ENCODE assay signal across 20 cellular contexts in genomic region chr20:57781901-57782300, GRCh38.
DNase-seq lines count a peak whose midpoint lies in the region; ATAC-seq and TF ChIP-seq lines count a peak whose summit lies in the region.
"Had no signal": no experiment of that assay in that cellular context is flagged by ENCODE, and none has a peak within 500 bp of the region (broad histone marks: within the 10 kb centered on the region; RNA-seq: fewer than 3 reads in every experiment).

No MANE protein-coding gene starts in this region.

- in situ Hi-C loops in GM23248 (cut with MboI): no loop called here

- no peak overlapping the region for H3K56ac ChIP-seq in H9 (ENCODE audit: insufficient read length, low read depth, low read length)

- no peaks in the 10 kb centered on the region for H3K79me2 ChIP-seq in H9 (ENCODE audit: insufficient read depth, low read length)
- H3K79me2 ChIP-seq in GM23248 (ENCODE audit: insufficient read depth): no peaks in the 10 kb centered on the region

- H4K20me1 ChIP-seq in BLaER1 (no peaks in the 10 kb centered on the region), H9 (ENCODE audit: control insufficient read depth, insufficient read depth, insufficient read length) (no peaks in the 10 kb centered on the region), GM23248 (ENCODE audit: insufficient read depth) (no peaks in the 10 kb centered on the region)

- H3K4ac ChIP-seq in H9 (ENCODE audit: low read depth, low read length): no peak overlapping the region

- H3K4me1 ChIP-seq in BLaER1 (peaks cover 41% of the 10 kb centered on the region), H9 (ENCODE audit: insufficient read depth, low read length) (no peaks in the 10 kb centered on the region), upper lobe of right lung (no peaks in the 10 kb centered on the region), GM23248 (ENCODE audit: insufficient read depth) (peaks cover 2% of the 10 kb centered on the region; the same call in 1 of the 2 replicates)
- H3K4me1 ChIP-seq: HAP-1 had no signal

- H4K91ac ChIP-seq in H9 (ENCODE audit: insufficient read length, low read depth, low read length): no peak overlapping the region

- H3F3A ChIP-seq in GM23248 (ENCODE audit: insufficient read depth): no peaks in the 10 kb centered on the region

- H3K4me1 Mint-ChIP-seq in H9: peaks cover 13 to 16% of the 10 kb centered on the region in 2 experiments
- H3K4me1 Mint-ChIP-seq: CD4-positive, CD25-positive, alpha-beta regulatory T cell; CD8-positive, alpha-beta memory T cell had no signal

- no peak overlapping the region for H3K18ac ChIP-seq in H9 (ENCODE audit: insufficient read length, low read depth, low read length)

- H3K27ac Mint-ChIP-seq in H9: peak overlapping the region in 1 of 3 experiments; percentile 24; a peak in 1 of 7 replicates
- H3K27ac Mint-ChIP-seq: CD4-positive, CD25-positive, alpha-beta regulatory T cell had no signal

- no peaks in the 10 kb centered on the region for H3K79me1 ChIP-seq in H9 (ENCODE audit: insufficient read depth, low read depth, low read length, poor library complexity, severe bottlenecking)

- H3K14ac ChIP-seq in H9 (ENCODE audit: insufficient read depth, low read length): no peak overlapping the region

- no peaks in the 10 kb centered on the region for H3K36me3 Mint-ChIP-seq in H9 (ENCODE audit: insufficient read depth in 1 of 3, low read depth in 3 of 3)
- H3K36me3 Mint-ChIP-seq: CD4-positive, CD25-positive, alpha-beta regulatory T cell; CD8-positive, alpha-beta memory T cell had no signal

- H3K9me2 ChIP-seq in GM23248 (ENCODE audit: insufficient read depth): no peaks in the 10 kb centered on the region

- peak; percentile 20 for DNase-seq in H9
- peak; percentile 28 for DNase-seq in coronary artery (ENCODE audit: low spot score)
- DNase-seq in posterior vena cava (ENCODE audit: low spot score): peak; percentile 77
- DNase-seq in upper lobe of right lung: no peak
- DNase-seq in DMS53 treated with DMSO at 0.1 percent for 48 hours (lab: John Stamatoyannopoulos, UW; ENCODE audit: unreplicated experiment): no peak
- DNase-seq in NCI-H2081 (lab: John Stamatoyannopoulos, UW): no peak
- DNase-seq in GM23248: no peak
- DNase-seq: 8988T; C1 segment of cervical spinal cord; CD4-positive, CD25-positive, alpha-beta regulatory T cell; CD8-positive, alpha-beta memory T cell; COR-L47; DMS79; GDM1; GOT3; IMR-90 had no signal

- no CpG with 5 or more reads among the region's 7 CpGs for WGBS in H9 (ENCODE audit: extremely low coverage, insufficient read length, low lambda C conversion rate)
- 90 to 93% methylated on average over 7 of the region's 7 CpGs for WGBS in GM23248 (ENCODE audit: low coverage in 1 of 2, low lambda C conversion rate in 2 of 2, missing lambda C conversion rate in 2 of 2), 2 experiments

- H4K8ac ChIP-seq in H9 (replicated peaks; ENCODE audit: insufficient read length, low read depth, low read length): no peak overlapping the region

- H2AK5ac ChIP-seq in H9 (ENCODE audit: insufficient read length, low read length): no peak overlapping the region

- no peaks in the 10 kb centered on the region for H3K9me3 ChIP-seq in BLaER1
- no peaks in the 10 kb centered on the region for H3K9me3 ChIP-seq in H9 (ENCODE audit: control insufficient read depth, low read depth, low read length)
- H3K9me3 ChIP-seq in upper lobe of right lung: no peaks in the 10 kb centered on the region
- no peaks in the 10 kb centered on the region for H3K9me3 ChIP-seq in GM23248 (ENCODE audit: low read depth)
- H3K9me3 ChIP-seq: HAP-1 had no signal

- H2BK20ac ChIP-seq in H9 (ENCODE audit: low read depth, low read length, poor library complexity, severe bottlenecking): no peak overlapping the region

- intact Hi-C loops in posterior vena cava (cut with DNase I) (no loop called here), upper lobe of right lung (cut with DNase I) (no loop called here)

- no peak overlapping the region for H2BK15ac ChIP-seq in H9 (ENCODE audit: low read depth, low read length)

- H3K4me3 ChIP-seq in BLaER1: no peak overlapping the region
- no peak overlapping the region for H3K4me3 ChIP-seq in coronary artery
- H3K4me3 ChIP-seq in upper lobe of right lung: no peak overlapping the region
- no peak overlapping the region for H3K4me3 ChIP-seq in GM23248
- H3K4me3 ChIP-seq: HAP-1, K562 had no signal

- TF ChIP-seq CTCF in H9 (conservative IDR thresholded peaks at IDR 0.05): no peak
- no peak for TF ChIP-seq CTCF in coronary artery (IDR thresholded peaks at IDR 0.05)
- no peak for TF ChIP-seq CTCF in upper lobe of right lung (IDR thresholded peaks at IDR 0.05)

- H3K27ac ChIP-seq in BLaER1: peak overlapping the region; percentile 23; the same call in 1 of the 2 replicates
- no peak overlapping the region for H3K27ac ChIP-seq in H9 (ENCODE audit: insufficient read length, low read depth, low read length)
- H3K27ac ChIP-seq in coronary artery: no peak overlapping the region
- H3K27ac ChIP-seq in upper lobe of right lung: no peak overlapping the region
- H3K27ac ChIP-seq in GM23248: no peak overlapping the region
- H3K27ac ChIP-seq: HL-60 had no signal

- H3K27me3 Mint-ChIP-seq in H9 (ENCODE audit: low read depth): peaks cover 4% of the 10 kb centered on the region

- H3K36me3 ChIP-seq in BLaER1 (no peaks in the 10 kb centered on the region), upper lobe of right lung (no peaks in the 10 kb centered on the region), GM23248 (ENCODE audit: low read depth) (no peaks in the 10 kb centered on the region)
- H3K36me3 ChIP-seq: HAP-1 had no signal

- H2BK120ac ChIP-seq in H9 (ENCODE audit: low read depth, low read length, poor library complexity, severe bottlenecking): no peak overlapping the region

- H3K4me3 Mint-ChIP-seq in H9: no peak overlapping the region; a peak in 1 of 5 replicates
- H3K4me3 Mint-ChIP-seq: CD4-positive, CD25-positive, alpha-beta regulatory T cell; CD8-positive, alpha-beta memory T cell had no signal

- no peak for ATAC-seq in upper lobe of right lung
- ATAC-seq: K562 had no signal

- H3K27me3 ChIP-seq in BLaER1 (no peaks in the 10 kb centered on the region), H9 (ENCODE audit: insufficient read depth, low read length) (no peaks in the 10 kb centered on the region), upper lobe of right lung (no peaks in the 10 kb centered on the region), GM23248 (replicated peaks; ENCODE audit: insufficient read depth) (peaks cover 8% of the 10 kb centered on the region; the same call in 1 of the 2 replicates)

- no peak overlapping the region for H2AFZ ChIP-seq in H9 (ENCODE audit: low read length)
- no peak overlapping the region for H2AFZ ChIP-seq in GM23248

- no peak overlapping the region for H4K5ac ChIP-seq in H9 (ENCODE audit: insufficient read length, low read depth, low read length)

- no peak overlapping the region for H3T11ph ChIP-seq in H9 (ENCODE audit: low read length)

- H2BK5ac ChIP-seq in H9 (ENCODE audit: insufficient read length, low read length): no peak overlapping the region

- no peaks in the 10 kb centered on the region for H3K23me2 ChIP-seq in H9 (ENCODE audit: insufficient read length, low read depth, low read length, poor library complexity, severe bottlenecking)

- H3K4me2 ChIP-seq in BLaER1 (peak overlapping the region; percentile 70), H9 (ENCODE audit: insufficient read depth, insufficient read length, low read length) (no peak overlapping the region), GM23248 (ENCODE audit: unreplicated experiment) (no peak overlapping the region)

- H3K9ac ChIP-seq in BLaER1 (no peak overlapping the region), H9 (ENCODE audit: extremely low read depth, insufficient read length, low read length) (no peak overlapping the region), GM23248 (no peak overlapping the region)

- no peak overlapping the region for H2BK12ac ChIP-seq in H9 (ENCODE audit: insufficient read length, low read depth, low read length)

- H3K23ac ChIP-seq in H9 (ENCODE audit: insufficient read length, low read depth, low read length): no peak overlapping the region

- H3K9me3 Mint-ChIP-seq in H9: no peaks in the 10 kb centered on the region
- H3K9me3 Mint-ChIP-seq: CD4-positive, CD25-positive, alpha-beta regulatory T cell; CD8-positive, alpha-beta memory T cell had no signal

Comparison
In these comparisons a context has a peak if more than half of its experiments do, and no peak if none do; other contexts are left out.
1. DNase-seq: peak in H9 (single experiment), coronary artery (single experiment) and posterior vena cava (single experiment); none in upper lobe of right lung (single experiment), DMS53 treated with DMSO at 0.1 percent for 48 hours (single experiment), NCI-H2081 (0 of 2) and GM23248 (single experiment).